ENCODE assay signal across 2 cellular contexts in the genomic region with DNA sequence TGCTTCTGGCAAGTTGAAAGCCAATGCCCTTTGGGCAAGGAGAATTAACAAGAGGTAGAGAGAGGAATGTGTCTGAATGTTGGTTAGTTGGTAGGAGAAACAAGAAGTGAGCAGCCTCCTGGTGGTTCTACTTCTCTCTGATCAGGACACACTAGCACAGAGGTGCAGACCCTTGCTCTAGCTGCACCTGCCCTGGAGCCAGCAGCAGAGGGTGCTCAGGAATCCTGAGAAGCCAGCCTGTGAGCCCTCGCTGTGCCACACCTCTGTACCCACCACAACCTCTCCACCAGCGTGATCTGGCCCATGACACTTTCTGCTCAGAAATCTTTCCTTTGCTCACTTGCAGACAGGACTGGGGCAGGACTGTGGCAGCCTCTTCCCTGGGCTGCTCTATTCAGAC.
TF ChIP-seq lines count a peak whose summit lies in the region.

No MANE protein-coding gene starts in this region.

TF ChIP-seq in GM23338, 12 proteins besides CTCF, POLR2A, EP300 and RAD21 (continued from another document):
- TF ChIP-seq ETS1 (IDR thresholded peaks at IDR 0.05), result no peak
- no peak for TF ChIP-seq EZH2phosphoT487 (IDR thresholded peaks at IDR 0.05; ENCODE audit: unreplicated experiment)
- TF ChIP-seq, protein P1, sequence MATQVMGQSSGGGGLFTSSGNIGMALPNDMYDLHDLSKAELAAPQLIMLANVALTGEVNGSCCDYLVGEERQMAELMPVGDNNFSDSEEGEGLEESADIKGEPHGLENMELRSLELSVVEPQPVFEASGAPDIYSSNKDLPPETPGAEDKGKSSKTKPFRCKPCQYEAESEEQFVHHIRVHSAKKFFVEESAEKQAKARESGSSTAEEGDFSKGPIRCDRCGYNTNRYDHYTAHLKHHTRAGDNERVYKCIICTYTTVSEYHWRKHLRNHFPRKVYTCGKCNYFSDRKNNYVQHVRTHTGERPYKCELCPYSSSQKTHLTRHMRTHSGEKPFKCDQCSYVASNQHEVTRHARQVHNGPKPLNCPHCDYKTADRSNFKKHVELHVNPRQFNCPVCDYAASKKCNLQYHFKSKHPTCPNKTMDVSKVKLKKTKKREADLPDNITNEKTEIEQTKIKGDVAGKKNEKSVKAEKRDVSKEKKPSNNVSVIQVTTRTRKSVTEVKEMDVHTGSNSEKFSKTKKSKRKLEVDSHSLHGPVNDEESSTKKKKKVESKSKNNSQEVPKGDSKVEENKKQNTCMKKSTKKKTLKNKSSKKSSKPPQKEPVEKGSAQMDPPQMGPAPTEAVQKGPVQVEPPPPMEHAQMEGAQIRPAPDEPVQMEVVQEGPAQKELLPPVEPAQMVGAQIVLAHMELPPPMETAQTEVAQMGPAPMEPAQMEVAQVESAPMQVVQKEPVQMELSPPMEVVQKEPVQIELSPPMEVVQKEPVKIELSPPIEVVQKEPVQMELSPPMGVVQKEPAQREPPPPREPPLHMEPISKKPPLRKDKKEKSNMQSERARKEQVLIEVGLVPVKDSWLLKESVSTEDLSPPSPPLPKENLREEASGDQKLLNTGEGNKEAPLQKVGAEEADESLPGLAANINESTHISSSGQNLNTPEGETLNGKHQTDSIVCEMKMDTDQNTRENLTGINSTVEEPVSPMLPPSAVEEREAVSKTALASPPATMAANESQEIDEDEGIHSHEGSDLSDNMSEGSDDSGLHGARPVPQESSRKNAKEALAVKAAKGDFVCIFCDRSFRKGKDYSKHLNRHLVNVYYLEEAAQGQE (IDR thresholded peaks at IDR 0.05; ENCODE audit: unreplicated experiment), result no peak
- TF ChIP-seq ZNF114 (CRISPR knock-in tag; IDR thresholded peaks at IDR 0.05), result no peak
- no peak for TF ChIP-seq STAT1 (IDR thresholded peaks at IDR 0.05; ENCODE audit: unreplicated experiment)

TF ChIP-seq in Ishikawa, 13 proteins besides CTCF, POLR2A, EP300 and RAD21 (continued from another document):
- TF ChIP-seq, protein P1 (IDR thresholded peaks at IDR 0.05; ENCODE audit: low read depth), result no peak
